ENCODE assay signal across 8 cellular contexts in the genomic region with DNA sequence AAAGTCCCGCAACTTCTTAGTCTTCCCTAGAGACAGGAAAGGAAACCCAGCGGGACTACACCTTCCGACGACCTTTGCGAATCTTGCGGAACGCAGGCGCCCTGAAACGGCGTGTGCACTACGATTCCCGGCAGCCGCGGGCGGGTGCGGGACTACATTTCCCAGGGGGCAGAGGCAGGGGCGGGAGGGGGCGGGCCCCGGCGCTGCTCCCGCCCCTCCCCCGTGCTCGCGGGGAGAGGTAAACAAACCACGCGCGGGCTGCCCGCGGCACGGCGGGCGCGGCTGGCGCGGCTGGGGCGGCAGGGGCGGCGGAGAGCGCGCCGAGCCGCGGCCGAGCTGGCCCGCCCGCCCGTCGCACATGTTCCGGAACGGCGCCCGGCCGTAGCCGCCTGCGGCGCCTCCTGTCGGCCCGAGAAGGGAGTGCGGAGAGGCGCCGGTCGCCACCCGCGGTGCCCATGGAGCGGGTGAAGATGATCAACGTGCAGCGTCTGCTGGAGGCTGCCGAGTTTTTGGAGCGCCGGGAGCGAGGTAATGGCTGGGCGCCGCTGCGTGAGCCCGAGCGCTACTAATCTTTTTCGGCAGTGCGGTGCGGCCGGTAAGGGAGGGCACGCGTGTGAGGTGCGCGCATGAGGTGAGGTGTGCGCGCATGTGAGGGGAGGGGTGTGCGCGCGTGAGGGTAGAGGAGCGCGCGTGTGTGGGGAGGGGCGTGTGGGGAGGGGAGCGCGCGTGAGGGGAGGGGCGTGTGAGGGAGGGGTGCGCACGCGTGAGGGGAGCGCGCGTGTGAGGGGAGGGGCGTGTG. TPM values are rescaled to one million over a fixed set of nuclear protein-coding genes. Genes with fewer than 3 reads are reported as not detected.
DNase-seq lines count a peak whose midpoint lies in the region; ATAC-seq and TF ChIP-seq lines count a peak whose summit lies in the region.

No MANE protein-coding gene starts in this region.

- H3K27ac ChIP-seq in endodermal cell (ENCODE audit: low read depth, low read length) = peak overlapping the region; percentile 76

- H3K4me1 ChIP-seq in endodermal cell (ENCODE audit: control insufficient read depth, insufficient read depth, low read length) = peaks cover 11% of the 10 kb centered on the region

- TF ChIP-seq CTCF in endodermal cell (conservative IDR thresholded peaks at IDR 0.05) = peak; percentile 80

- DNase-seq in COLO829 (ENCODE audit: low spot score) (peak; percentile 76), HS-5 (ENCODE audit: low read depth) (peak; percentile 60), NK-92 (lab: John Stamatoyannopoulos, UW; ENCODE audit: unreplicated experiment) (peak; percentile 29), endodermal cell (peak; percentile 96), mesenteric fat pad (ENCODE audit: low spot score) (peak; percentile 95)
- DNase-seq in activated CD8-positive, alpha-beta memory T cell treated with anti-CD3 and anti-CD28 coated beads, Interleukin-2, amount 10 ng/mL, durations not matched to agents 7 days and 5 days = peak; percentile 91
- peak; percentile 79 for DNase-seq in stimulated activated CD8-positive, alpha-beta memory T cell treated with anti-CD3 and anti-CD28 coated beads, Interleukin-12 subunit alpha, Interleukin-12 subunit beta, amount 100 ng/mL, for 4 hours (ENCODE audit: low read depth)

- H3K9me3 Mint-ChIP-seq in activated CD8-positive, alpha-beta memory T cell treated with anti-CD3 and anti-CD28 coated beads, Interleukin-2, amount 10 ng/mL, durations not matched to agents 7 days and 5 days (ENCODE audit: low read depth) = no peaks in the 10 kb centered on the region
- H3K9me3 Mint-ChIP-seq in endodermal cell = no peaks in the 10 kb centered on the region

- H3K4me3 ChIP-seq in endodermal cell (ENCODE audit: low read length) = peak overlapping the region; percentile 86

- CTCF ChIA-PET in activated CD8-positive, alpha-beta memory T cell treated with anti-CD3 and anti-CD28 coated beads, Interleukin-2, amount 10 ng/mL, durations not matched to agents 7 days and 5 days (lab: Charles Lee) = interaction anchor here (0.7 to 12.6 kb wide), 3 partner anchors 15 to 291 kb away, joined by 3 to 154 read pairs (median 3); a partner anchor contains a TSS

- peaks cover 23% of the 10 kb centered on the region for H3K36me3 ChIP-seq in endodermal cell (ENCODE audit: control insufficient read depth, insufficient read depth, low read length)

- peak; percentile 71 for ATAC-seq in GM21360 (IDR thresholded peaks at IDR 0.05; ENCODE audit: unreplicated experiment)
- ATAC-seq in activated CD8-positive, alpha-beta memory T cell treated with anti-CD3 and anti-CD28 coated beads, Interleukin-2, amount 10 ng/mL, durations not matched to agents 7 days and 5 days = peak; percentile 78

- 0% methylated on average over 6 to 90 of the region's 104 CpGs for WGBS in endodermal cell (ENCODE audit: insufficient coverage in 1 of 2, insufficient read length in 1 of 2), 2 experiments

- H3K4me1 Mint-ChIP-seq in activated CD8-positive, alpha-beta memory T cell treated with anti-CD3 and anti-CD28 coated beads, Interleukin-2, amount 10 ng/mL, durations not matched to agents 7 days and 5 days = peaks cover 38% of the 10 kb centered on the region
- peaks cover 29% of the 10 kb centered on the region for H3K4me1 Mint-ChIP-seq in endodermal cell

- H3K4me3 Mint-ChIP-seq in activated CD8-positive, alpha-beta memory T cell treated with anti-CD3 and anti-CD28 coated beads, Interleukin-2, amount 10 ng/mL, durations not matched to agents 7 days and 5 days = peak overlapping the region; percentile 90
- H3K4me3 Mint-ChIP-seq in endodermal cell = peak overlapping the region; percentile 84

- H3K27ac Mint-ChIP-seq in activated CD8-positive, alpha-beta memory T cell treated with anti-CD3 and anti-CD28 coated beads, Interleukin-2, amount 10 ng/mL, durations not matched to agents 7 days and 5 days = peak overlapping the region; percentile 91
- H3K27ac Mint-ChIP-seq in endodermal cell = peak overlapping the region; percentile 98

- H3K27me3 ChIP-seq in endodermal cell (ENCODE audit: control insufficient read depth, insufficient read depth, low read length, poor library complexity, severe bottlenecking) = no peaks in the 10 kb centered on the region

- peaks cover 7% of the 10 kb centered on the region for H3K27me3 Mint-ChIP-seq in activated CD8-positive, alpha-beta memory T cell treated with anti-CD3 and anti-CD28 coated beads, Interleukin-2, amount 10 ng/mL, durations not matched to agents 7 days and 5 days
- H3K27me3 Mint-ChIP-seq in endodermal cell (ENCODE audit: insufficient read depth) = no peaks in the 10 kb centered on the region

- H3K9me3 ChIP-seq in endodermal cell (ENCODE audit: control insufficient read depth, low read length) = no peaks in the 10 kb centered on the region

- H3K9ac ChIP-seq in endodermal cell (ENCODE audit: extremely low read depth, low read length, poor library complexity, severe bottlenecking) = peak overlapping the region; percentile 89

- H3K36me3 Mint-ChIP-seq in activated CD8-positive, alpha-beta memory T cell treated with anti-CD3 and anti-CD28 coated beads, Interleukin-2, amount 10 ng/mL, durations not matched to agents 7 days and 5 days = peaks cover 8% of the 10 kb centered on the region
- peaks cover 10% of the 10 kb centered on the region for H3K36me3 Mint-ChIP-seq in endodermal cell (ENCODE audit: low read depth)

RNA-seq across cellular contexts. Expression of a gene that starts 18.6 kb away (rescaled TPM):
- total RNA-seq in activated CD8-positive, alpha-beta memory T cell treated with anti-CD3 and anti-CD28 coated beads, Interleukin-2, amount 10 ng/mL, durations not matched to agents 7 days and 5 days = 10 to 100 TPM; 13.6 to 29.1 TPM
- total RNA-seq in endodermal cell (10 to 100 TPM; 31.3 to 55.4 TPM), mesenteric fat pad (23.7 TPM)
- polyA plus RNA-seq in endodermal cell (2013, experiment 1 of 2) = 38.6 TPM
- 30.7 TPM for polyA plus RNA-seq in endodermal cell (2013, experiment 2 of 2)

Comparison
In these comparisons a context has a peak if more than half of its experiments do, and no peak if none do; other contexts are left out.
1. Peak in every context shown above with its lines: DNase-seq, ATAC-seq, H3K4me3 ChIP-seq and H3K27ac ChIP-seq.
2. DNase-seq: peak in every context shown above with its lines; median percentile 96 in endodermal cell; 95 in mesenteric fat pad; 91 in activated CD8-positive, alpha-beta memory T cell treated with anti-CD3 and anti-CD28 coated beads, Interleukin-2, amount 10 ng/mL, durations not matched to agents 7 days and 5 days; 79 in stimulated activated CD8-positive, alpha-beta memory T cell treated with anti-CD3 and anti-CD28 coated beads, Interleukin-12 subunit alpha, Interleukin-12 subunit beta, amount 100 ng/mL, for 4 hours; 76 in COLO829; 60 in HS-5; 29 in NK-92.